8 cellular contexts compared by ENCODE assay signal in genomic region chr12:46266869-46267617, GRCh38. TPM values are rescaled to one million over a fixed set of nuclear protein-coding genes. Genes with fewer than 3 reads are reported as not detected.
A peak's percentile ranks its signal among the peaks of the same experiment; 100 is the strongest.
DNase-seq lines count a peak whose midpoint lies in the region; ATAC-seq and TF ChIP-seq lines count a peak whose summit lies in the region.

No MANE protein-coding gene starts in this region.

- peaks cover 26% of the 10 kb centered on the region for H3K36me3 Mint-ChIP-seq in activated naive CD4-positive, alpha-beta T cell treated with anti-CD3 and anti-CD28 coated beads, Interleukin-2, amount 10 ng/mL, durations not matched to agents 7 days and 5 days

- H3K4me1 ChIP-seq in HAP-1 (peaks cover 49% of the 10 kb centered on the region), cardiac muscle cell (ENCODE audit: low read depth) (peaks cover 46% of the 10 kb centered on the region), parathyroid adenoma (peaks cover 25% of the 10 kb centered on the region), tibial nerve (peaks cover 0 to 35% (median 12%) of the 10 kb centered on the region in 4 donors)

- WGBS in tibial nerve, 2 donors = 9 to 13% methylated on average over 27 to 34 of the region's 34 CpGs

- TF ChIP-seq EP300 in tibial nerve (IDR thresholded peaks at IDR 0.05) = no peak

- no peaks in the 10 kb centered on the region for H3K9me3 ChIP-seq in HAP-1
- no peaks in the 10 kb centered on the region for H3K9me3 ChIP-seq in cardiac muscle cell (ENCODE audit: low read depth)
- H3K9me3 ChIP-seq in parathyroid adenoma (ENCODE audit: control insufficient read depth, low read length) = no peaks in the 10 kb centered on the region
- no peaks in the 10 kb centered on the region for H3K9me3 ChIP-seq in tibial nerve

- H3K27me3 ChIP-seq in HAP-1 (ENCODE audit: low read depth) (no peaks in the 10 kb centered on the region), cardiac muscle cell (no peaks in the 10 kb centered on the region), parathyroid adenoma (ENCODE audit: control insufficient read depth, insufficient read depth, low read length) (no peaks in the 10 kb centered on the region), tibial nerve (peaks cover 0 to 21% of the 10 kb centered on the region in 2 donors)

- TF ChIP-seq CTCF in cardiac muscle cell (IDR thresholded peaks at IDR 0.05; ENCODE audit: low read depth, low read length) (no peak), parathyroid adenoma (IDR thresholded peaks at IDR 0.05) (peak; percentile 6), tibial nerve (IDR thresholded peaks at IDR 0.05) (no peak)

- H3K27ac ChIP-seq in cardiac muscle cell = peak overlapping the region; percentile 92
- H3K27ac ChIP-seq in parathyroid adenoma = peak overlapping the region; percentile 96
- peak overlapping the region in 3 of 4 donors; percentile 31 to 84 (median 47) for H3K27ac ChIP-seq in tibial nerve

- DNase-seq in AG08395 (ENCODE audit: low spot score) (peak; percentile 38), HAP-1 (ENCODE audit: low spot score in 2 of 2) (peak; percentile 65 to 77), RKO (ENCODE audit: low spot score) (peak; percentile 76), cardiac muscle cell (ENCODE audit: low read depth in 1 of 2, low spot score in 1 of 2) (peak; percentile 74 to 88), tibial nerve (ENCODE audit: low spot score in 2 of 2) (peak in 1 of 2 donors; percentile 14)
- DNase-seq in activated naive CD4-positive, alpha-beta T cell treated with anti-CD3 and anti-CD28 coated beads, Interleukin-2, amount 10 ng/mL, durations not matched to agents 7 days and 5 days = peak; percentile 76

- peak overlapping the region; percentile 89 for H3K4me2 ChIP-seq in parathyroid adenoma (ENCODE audit: low read length)

- in situ Hi-C loops in HAP-1 (cut with MboI; ENCODE audit: low sequenced_read_pairs) = loop anchor here (25.0 kb wide), 1 partner anchor 280 kb away; the partner anchor contains the start of gene SCAF11

- peaks cover 6% of the 10 kb centered on the region for H3K27me3 Mint-ChIP-seq in activated naive CD4-positive, alpha-beta T cell treated with anti-CD3 and anti-CD28 coated beads, Interleukin-2, amount 10 ng/mL, durations not matched to agents 7 days and 5 days

- H3K4me1 Mint-ChIP-seq in activated naive CD4-positive, alpha-beta T cell treated with anti-CD3 and anti-CD28 coated beads, Interleukin-2, amount 10 ng/mL, durations not matched to agents 7 days and 5 days = peaks cover 41% of the 10 kb centered on the region

- no peak for ATAC-seq in GM19035 (IDR thresholded peaks at IDR 0.05; ENCODE audit: unreplicated experiment)

- H3K4me3 Mint-ChIP-seq in activated naive CD4-positive, alpha-beta T cell treated with anti-CD3 and anti-CD28 coated beads, Interleukin-2, amount 10 ng/mL, durations not matched to agents 7 days and 5 days = no peak overlapping the region

- H3K27ac Mint-ChIP-seq in activated naive CD4-positive, alpha-beta T cell treated with anti-CD3 and anti-CD28 coated beads, Interleukin-2, amount 10 ng/mL, durations not matched to agents 7 days and 5 days = no peak overlapping the region

- peak overlapping the region; percentile 97 for H2AFZ ChIP-seq in parathyroid adenoma

- no peaks in the 10 kb centered on the region for H3K9me3 Mint-ChIP-seq in activated naive CD4-positive, alpha-beta T cell treated with anti-CD3 and anti-CD28 coated beads, Interleukin-2, amount 10 ng/mL, durations not matched to agents 7 days and 5 days

- peaks cover 34% of the 10 kb centered on the region for H3K79me2 ChIP-seq in parathyroid adenoma

- H3K36me3 ChIP-seq in HAP-1 (replicated peaks) (no peaks in the 10 kb centered on the region), cardiac muscle cell (no peaks in the 10 kb centered on the region), parathyroid adenoma (ENCODE audit: control insufficient read depth, insufficient read depth, low read length) (no peaks in the 10 kb centered on the region), tibial nerve (no peaks in the 10 kb centered on the region)

- H3K4me3 ChIP-seq in HAP-1 (peak overlapping the region; percentile 73), cardiac muscle cell (peak overlapping the region; percentile 72), parathyroid adenoma (ENCODE audit: low read depth, low read length) (peak overlapping the region; percentile 76), tibial nerve (peak overlapping the region; percentile 33 to 87 (median 65))

- CTCF ChIA-PET in activated naive CD4-positive, alpha-beta T cell treated with anti-CD3 and anti-CD28 coated beads, Interleukin-2, amount 10 ng/mL, durations not matched to agents 7 days and 5 days (lab: Charles Lee) = interaction anchor here (0.9 to 1.5 kb wide), 4 partner anchors 27 to 51 kb away, joined by 3 to 6 read pairs (median 4); no protein-coding TSS in a partner anchor

- peak overlapping the region; percentile 82 for H3K9ac ChIP-seq in parathyroid adenoma

- TF ChIP-seq POLR2A in tibial nerve (IDR thresholded peaks at IDR 0.05) = no peak

RNA-seq across cellular contexts. Expression of gene SLC38A1, which starts 1.8 kb away (rescaled TPM):
- 50.8 and 59.6 TPM in 2 replicates for total RNA-seq in cardiac muscle cell
- polyA plus RNA-seq in cardiac muscle cell = 54.3 and 62.2 TPM in 2 replicates
- 10 to 100 TPM in 2 of 4 donors, 1 to 10 TPM in 2; 7.0 to 11.8 (median 9.5) TPM for total RNA-seq in tibial nerve
